Comparison of ENCODE assay signal across 20 cellular contexts in genomic region chr3:110016235-110016634, GRCh38.
A peak's percentile ranks its signal among the peaks of the same experiment; 100 is the strongest.
DNase-seq lines count a peak whose midpoint lies in the region; ATAC-seq and TF ChIP-seq lines count a peak whose summit lies in the region.
"Had no signal": no experiment of that assay in that cellular context is flagged by ENCODE, and none has a peak within 500 bp of the region (broad histone marks: within the 10 kb centered on the region; RNA-seq: fewer than 3 reads in every experiment).

No MANE protein-coding gene starts in this region.

- ATAC-seq in HG03439 (IDR thresholded peaks at IDR 0.05; ENCODE audit: unreplicated experiment), result peak; percentile 39
- peak; percentile 28 to 78 (median 51) for ATAC-seq in right lobe of liver
- no peak for ATAC-seq in HG03565 (IDR thresholded peaks at IDR 0.05; ENCODE audit: unreplicated experiment)
- ATAC-seq: body of pancreas had no signal

- H3K4me3 ChIP-seq in astrocyte of the spinal cord (ENCODE audit: low read depth, low read length), result no peak overlapping the region
- no peak overlapping the region for H3K4me3 ChIP-seq in right lobe of liver
- H3K4me3 ChIP-seq in thyroid gland (replicated peaks in 1 of 3), result no peak overlapping the region
- H3K4me3 ChIP-seq in dorsolateral prefrontal cortex, result no peak overlapping the region
- H3K4me3 ChIP-seq in Peyer's patch, result no peak overlapping the region
- H3K4me3 ChIP-seq: body of pancreas, esophagus muscularis mucosa, testis had no signal

- no peak for TF ChIP-seq CTCF in astrocyte of the spinal cord (IDR thresholded peaks at IDR 0.05; ENCODE audit: low read depth, low read length)
- no peak for TF ChIP-seq CTCF in right lobe of liver (IDR thresholded peaks at IDR 0.05)
- TF ChIP-seq CTCF in thyroid gland (IDR thresholded peaks at IDR 0.05), result no peak
- no peak for TF ChIP-seq CTCF in dorsolateral prefrontal cortex (IDR thresholded peaks at IDR 0.05 in 54 of 56, conservative IDR thresholded peaks at IDR 0.05 in 2 of 56; ENCODE audit: low read depth in 1 of 56, partially characterized antibody in 56 of 56)
- no peak for TF ChIP-seq CTCF in Peyer's patch (IDR thresholded peaks at IDR 0.05)

- H3K9me3 ChIP-seq in right lobe of liver (no peaks in the 10 kb centered on the region), thyroid gland (no peaks in the 10 kb centered on the region), Peyer's patch (no peaks in the 10 kb centered on the region)
- H3K9me3 ChIP-seq: BE2C, body of pancreas, esophagus muscularis mucosa, testis had no signal

- H3K36me3 ChIP-seq in right lobe of liver (no peaks in the 10 kb centered on the region), thyroid gland (no peaks in the 10 kb centered on the region), Peyer's patch (no peaks in the 10 kb centered on the region)
- H3K36me3 ChIP-seq: BE2C, esophagus muscularis mucosa had no signal

- peak; percentile 31 for DNase-seq in astrocyte of the spinal cord (ENCODE audit: low read depth, low spot score)
- DNase-seq in right lobe of liver, result no peak
- DNase-seq in thyroid gland, result peak; percentile 86 to 87
- DNase-seq in dorsolateral prefrontal cortex, result no peak
- DNase-seq in Peyer's patch, result no peak
- DNase-seq: activated CD4-positive, alpha-beta T cell treated with anti-CD3 and anti-CD28 coated beads for 48 hours; activated naive CD4-positive, alpha-beta T cell; BE2C; body of pancreas; kidney; midbrain; NCI-H2171; NCI-H748 treated with DMSO at 0.1 percent for 48 hours; nucleus accumbens; stimulated activated CD4-positive, alpha-beta T cell treated with anti-CD3 and anti-CD28 coated beads, Interleukin-4, amount 100 ng/mL, for 4 hours; testis had no signal

- no peaks in the 10 kb centered on the region for H3K4me1 ChIP-seq in right lobe of liver
- H3K4me1 ChIP-seq in thyroid gland, result peaks cover 25% of the 10 kb centered on the region in 2 donors
- H3K4me1 ChIP-seq in Peyer's patch, result no peaks in the 10 kb centered on the region
- H3K4me1 ChIP-seq: BE2C, body of pancreas, testis had no signal

- no peaks in the 10 kb centered on the region for H3K27me3 ChIP-seq in right lobe of liver
- no peaks in the 10 kb centered on the region for H3K27me3 ChIP-seq in thyroid gland
- H3K27me3 ChIP-seq in dorsolateral prefrontal cortex, result no peaks in the 10 kb centered on the region
- H3K27me3 ChIP-seq in Peyer's patch, result no peaks in the 10 kb centered on the region
- H3K27me3 ChIP-seq: BE2C, body of pancreas, esophagus muscularis mucosa, testis had no signal

- 30% methylated on average over 2 of the region's 2 CpGs for WGBS in right lobe of liver (ENCODE audit: insufficient coverage, low coverage, low lambda C conversion rate, missing lambda C conversion rate)
- WGBS in thyroid gland, 2 donors, result 6 to 20% methylated on average over 2 of the region's 2 CpGs

- intact Hi-C loops in right lobe of liver (cut with DNase I), result no loop called here
- intact Hi-C loops in thyroid gland (cut with DNase I), result no loop called here
- intact Hi-C loops in dorsolateral prefrontal cortex (cut with DNase I), result no loop called here

- TF ChIP-seq POLR2A in right lobe of liver (IDR thresholded peaks at IDR 0.05) (no peak), thyroid gland (IDR thresholded peaks at IDR 0.05) (no peak), Peyer's patch (IDR thresholded peaks at IDR 0.05) (no peak)

- in situ Hi-C loops in astrocyte of the spinal cord (cut with HindIII; ENCODE audit: low sequenced_read_pairs), result no loop called here

- H3K27ac ChIP-seq in right lobe of liver (no peak overlapping the region), thyroid gland (peak overlapping the region in 2 of 3 donors; percentile 68 to 75), dorsolateral prefrontal cortex (no peak overlapping the region), Peyer's patch (no peak overlapping the region)
- H3K27ac ChIP-seq: body of pancreas, esophagus muscularis mucosa, KMS-11, testis had no signal

Comparison
In these comparisons a context has a peak if more than half of its experiments do, and no peak if none do; other contexts are left out.
1. DNase-seq: peak in astrocyte of the spinal cord (single experiment) and thyroid gland (2 of 2); none in right lobe of liver (0 of 3), dorsolateral prefrontal cortex (0 of 10) and Peyer's patch (0 of 3).
2. H3K27ac ChIP-seq: peak in thyroid gland (2 of 3); none in right lobe of liver (0 of 3), dorsolateral prefrontal cortex (0 of 59) and Peyer's patch (0 of 4).